Comparison of ENCODE assay signal across 1 cellular context in genomic region chr3:8882617-8883016, GRCh38.
TF ChIP-seq lines count a peak whose summit lies in the region.

No MANE protein-coding gene starts in this region.

TF ChIP-seq in GM23338, 12 proteins besides CTCF, POLR2A, EP300 and RAD21 (continued from another document):
- no peak for TF ChIP-seq ZNF462 (CRISPR knock-in tag; IDR thresholded peaks at IDR 0.05)
- TF ChIP-seq NANOG (IDR thresholded peaks at IDR 0.05; ENCODE audit: borderline replicate concordance) = no peak
- no peak for TF ChIP-seq POLR2AphosphoS5 (IDR thresholded peaks at IDR 0.05; ENCODE audit: low read depth)
- TF ChIP-seq ZNF114 (CRISPR knock-in tag; IDR thresholded peaks at IDR 0.05) = no peak
- TF ChIP-seq EZH2 (IDR thresholded peaks at IDR 0.05; ENCODE audit: low read depth, unreplicated experiment) = no peak
- no peak for TF ChIP-seq EZH2phosphoT487 (IDR thresholded peaks at IDR 0.05; ENCODE audit: unreplicated experiment)
